In genomic region chr6:133804263-133804662, GRCh38 we compare ENCODE assay signal across 23 cellular contexts.
DNase-seq lines count a peak whose midpoint lies in the region; ATAC-seq and TF ChIP-seq lines count a peak whose summit lies in the region.
"Had no signal": no experiment of that assay in that cellular context is flagged by ENCODE, and none has a peak within 500 bp of the region (broad histone marks: within the 10 kb centered on the region; RNA-seq: fewer than 3 reads in every experiment).

No MANE protein-coding gene starts in this region.

- peak; percentile 78 for ATAC-seq in gastroesophageal sphincter
- peak in 3 of 4 donors; percentile 32 to 57 (median 51) for ATAC-seq in psoas muscle
- no peak for ATAC-seq in stimulated activated memory B cell treated with anti-CD40 and anti-IgM and Interleukin-4, amounts not matched to agents 10 μg/mL and 1 μg/mL and 100 μg/mL, for 72 hours
- no peak for ATAC-seq in GM18909 (IDR thresholded peaks at IDR 0.05; ENCODE audit: poor library complexity, unreplicated experiment)
- ATAC-seq: left lung, mucosa of descending colon had no signal

- TF ChIP-seq EP300 in gastroesophageal sphincter (IDR thresholded peaks at IDR 0.05) = no peak

- H3K4me3 ChIP-seq in GM23248 = no peak overlapping the region
- no peak overlapping the region for H3K4me3 ChIP-seq in gastroesophageal sphincter
- no peak overlapping the region for H3K4me3 ChIP-seq in psoas muscle
- H3K4me3 ChIP-seq: coronary artery, HAP-1, left lung, mucosa of descending colon, PC-9, transverse colon had no signal

- WGBS in GM23248 (ENCODE audit: low coverage in 1 of 2, low lambda C conversion rate in 2 of 2, missing lambda C conversion rate in 2 of 2), 2 experiments = 77 to 82% methylated on average over 1 of the region's 1 CpG
- WGBS in gastroesophageal sphincter (ENCODE audit: low coverage in 1 of 2), 2 donors = 80% methylated on average over 1 of the region's 1 CpG; no CpG with 5 or more reads in 1 of the 2 donors
- 83 to 89% (median 85%) methylated on average over 1 of the region's 1 CpG for WGBS in psoas muscle, 3 donors

- H3K4me2 ChIP-seq in GM23248 (ENCODE audit: unreplicated experiment) = peak overlapping the region; percentile 17
- H3K4me2 ChIP-seq: PC-9 had no signal

- H3K27me3 Mint-ChIP-seq in stimulated activated memory B cell treated with anti-CD40 and anti-IgM and Interleukin-4, amounts not matched to agents 10 μg/mL and 1 μg/mL and 100 μg/mL, for 72 hours = peaks cover 25% of the 10 kb centered on the region

- H3K9me3 ChIP-seq in GM23248 (ENCODE audit: low read depth) = no peaks in the 10 kb centered on the region
- no peaks in the 10 kb centered on the region for H3K9me3 ChIP-seq in gastroesophageal sphincter
- H3K9me3 ChIP-seq in psoas muscle = no peaks in the 10 kb centered on the region
- H3K9me3 ChIP-seq: HAP-1, left lung, mucosa of descending colon, transverse colon had no signal

- peaks cover 1% of the 10 kb centered on the region for H3K9me3 Mint-ChIP-seq in stimulated activated memory B cell treated with anti-CD40 and anti-IgM and Interleukin-4, amounts not matched to agents 10 μg/mL and 1 μg/mL and 100 μg/mL, for 72 hours
- H3K9me3 Mint-ChIP-seq: activated CD4-positive, alpha-beta memory T cell treated with anti-CD3 and anti-CD28 coated beads, Interleukin-2, amount 10 ng/mL, durations not matched to agents 7 days and 5 days had no signal

- H3F3A ChIP-seq in GM23248 (ENCODE audit: insufficient read depth) = no peaks in the 10 kb centered on the region

- in situ Hi-C loops in GM23248 (cut with MboI) = no loop called here

- H4K20me1 ChIP-seq in GM23248 (ENCODE audit: insufficient read depth) = no peaks in the 10 kb centered on the region

- no peak overlapping the region for H3K9ac ChIP-seq in GM23248

- no peaks in the 10 kb centered on the region for H3K79me2 ChIP-seq in GM23248 (ENCODE audit: insufficient read depth)

- H3K27ac ChIP-seq in GM23248 (peak overlapping the region; percentile 10), gastroesophageal sphincter (no peak overlapping the region), psoas muscle (no peak overlapping the region)
- H3K27ac ChIP-seq: coronary artery, left lung, PC-9, transverse colon had no signal

- no peak for TF ChIP-seq CTCF in gastroesophageal sphincter (IDR thresholded peaks at IDR 0.05)
- TF ChIP-seq CTCF in psoas muscle (IDR thresholded peaks at IDR 0.05) = no peak

- H3K9me2 ChIP-seq in GM23248 (ENCODE audit: insufficient read depth) = no peaks in the 10 kb centered on the region

- H3K4me1 Mint-ChIP-seq in stimulated activated memory B cell treated with anti-CD40 and anti-IgM and Interleukin-4, amounts not matched to agents 10 μg/mL and 1 μg/mL and 100 μg/mL, for 72 hours = peaks cover 14% of the 10 kb centered on the region
- H3K4me1 Mint-ChIP-seq: activated CD4-positive, alpha-beta memory T cell treated with anti-CD3 and anti-CD28 coated beads, Interleukin-2, amount 10 ng/mL, durations not matched to agents 7 days and 5 days; neural crest cell had no signal

- no peaks in the 10 kb centered on the region for H3K36me3 Mint-ChIP-seq in stimulated activated memory B cell treated with anti-CD40 and anti-IgM and Interleukin-4, amounts not matched to agents 10 μg/mL and 1 μg/mL and 100 μg/mL, for 72 hours

- H3K4me3 Mint-ChIP-seq in stimulated activated memory B cell treated with anti-CD40 and anti-IgM and Interleukin-4, amounts not matched to agents 10 μg/mL and 1 μg/mL and 100 μg/mL, for 72 hours = no peak overlapping the region
- H3K4me3 Mint-ChIP-seq: activated CD4-positive, alpha-beta memory T cell treated with anti-CD3 and anti-CD28 coated beads, Interleukin-2, amount 10 ng/mL, durations not matched to agents 7 days and 5 days; B cell; neural crest cell had no signal

- DNase-seq in GM23248 (peak; percentile 48), amniotic epithelial cell (ENCODE audit: low read depth) (peak; percentile 84), psoas muscle (no peak), cerebellum (ENCODE audit: low spot score) (no peak)
- DNase-seq in activated CD4-positive, CD25-positive, alpha-beta regulatory T cell (lab: John Stamatoyannopoulos, UW) = no peak
- DNase-seq: activated CD4-positive, alpha-beta memory T cell treated with anti-CD3 and anti-CD28 coated beads, Interleukin-2, amount 10 ng/mL, durations not matched to agents 7 days and 5 days; activated naive CD4-positive, alpha-beta T cell; activated T-cell treated with anti-CD3 and anti-CD28 coated beads, Interleukin-2, amount 50 U/mL, for 1 hour; left lung; mucosa of descending colon; MV-4-11; NCI-H187; PC-9; stimulated activated naive CD4-positive, alpha-beta T cell treated with Interleukin-2 at 50 U/mL for 16 hours; T-helper 2 cell; transverse colon had no signal

- H3K27me3 ChIP-seq in GM23248 (replicated peaks; ENCODE audit: insufficient read depth) (no peaks in the 10 kb centered on the region), gastroesophageal sphincter (no peaks in the 10 kb centered on the region), psoas muscle (ENCODE audit: insufficient read depth in 3 of 3, low read length in 2 of 3) (no peaks in the 10 kb centered on the region)
- H3K27me3 ChIP-seq: left lung, transverse colon had no signal

- peak overlapping the region; percentile 35; the same call in 1 of the 2 replicates for H2AFZ ChIP-seq in GM23248
- H2AFZ ChIP-seq: PC-9 had no signal

- H3K4me1 ChIP-seq in GM23248 (ENCODE audit: insufficient read depth) (peaks cover 20% of the 10 kb centered on the region), gastroesophageal sphincter (no peaks in the 10 kb centered on the region), psoas muscle (no peaks in the 10 kb centered on the region)
- H3K4me1 ChIP-seq: HAP-1, transverse colon had no signal

- H3K36me3 ChIP-seq in GM23248 (ENCODE audit: low read depth) (no peaks in the 10 kb centered on the region), gastroesophageal sphincter (no peaks in the 10 kb centered on the region), psoas muscle (ENCODE audit: insufficient read depth in 1 of 2, low read depth in 1 of 2) (no peaks in the 10 kb centered on the region)
- H3K36me3 ChIP-seq: HAP-1, left lung, transverse colon had no signal

- H3K27ac Mint-ChIP-seq in stimulated activated memory B cell treated with anti-CD40 and anti-IgM and Interleukin-4, amounts not matched to agents 10 μg/mL and 1 μg/mL and 100 μg/mL, for 72 hours = no peak overlapping the region
- H3K27ac Mint-ChIP-seq: activated CD4-positive, alpha-beta memory T cell treated with anti-CD3 and anti-CD28 coated beads, Interleukin-2, amount 10 ng/mL, durations not matched to agents 7 days and 5 days; B cell had no signal

- intact Hi-C loops in psoas muscle (cut with DNase I) = no loop called here

- TF ChIP-seq POLR2A in gastroesophageal sphincter (IDR thresholded peaks at IDR 0.05) = no peak

Comparison
In these comparisons a context has a peak if more than half of its experiments do, and no peak if none do; other contexts are left out.
1. DNase-seq: peak in GM23248 (single experiment) and amniotic epithelial cell (single experiment); none in psoas muscle (0 of 2), cerebellum (single experiment) and activated CD4-positive, CD25-positive, alpha-beta regulatory T cell (0 of 4).
2. ATAC-seq: peak in gastroesophageal sphincter (single experiment) and psoas muscle (3 of 4); none in stimulated activated memory B cell treated with anti-CD40 and anti-IgM and Interleukin-4, amounts not matched to agents 10 μg/mL and 1 μg/mL and 100 μg/mL, for 72 hours (single experiment) and GM18909 (single experiment).